14 cellular contexts compared by ENCODE assay signal in the genomic region with DNA sequence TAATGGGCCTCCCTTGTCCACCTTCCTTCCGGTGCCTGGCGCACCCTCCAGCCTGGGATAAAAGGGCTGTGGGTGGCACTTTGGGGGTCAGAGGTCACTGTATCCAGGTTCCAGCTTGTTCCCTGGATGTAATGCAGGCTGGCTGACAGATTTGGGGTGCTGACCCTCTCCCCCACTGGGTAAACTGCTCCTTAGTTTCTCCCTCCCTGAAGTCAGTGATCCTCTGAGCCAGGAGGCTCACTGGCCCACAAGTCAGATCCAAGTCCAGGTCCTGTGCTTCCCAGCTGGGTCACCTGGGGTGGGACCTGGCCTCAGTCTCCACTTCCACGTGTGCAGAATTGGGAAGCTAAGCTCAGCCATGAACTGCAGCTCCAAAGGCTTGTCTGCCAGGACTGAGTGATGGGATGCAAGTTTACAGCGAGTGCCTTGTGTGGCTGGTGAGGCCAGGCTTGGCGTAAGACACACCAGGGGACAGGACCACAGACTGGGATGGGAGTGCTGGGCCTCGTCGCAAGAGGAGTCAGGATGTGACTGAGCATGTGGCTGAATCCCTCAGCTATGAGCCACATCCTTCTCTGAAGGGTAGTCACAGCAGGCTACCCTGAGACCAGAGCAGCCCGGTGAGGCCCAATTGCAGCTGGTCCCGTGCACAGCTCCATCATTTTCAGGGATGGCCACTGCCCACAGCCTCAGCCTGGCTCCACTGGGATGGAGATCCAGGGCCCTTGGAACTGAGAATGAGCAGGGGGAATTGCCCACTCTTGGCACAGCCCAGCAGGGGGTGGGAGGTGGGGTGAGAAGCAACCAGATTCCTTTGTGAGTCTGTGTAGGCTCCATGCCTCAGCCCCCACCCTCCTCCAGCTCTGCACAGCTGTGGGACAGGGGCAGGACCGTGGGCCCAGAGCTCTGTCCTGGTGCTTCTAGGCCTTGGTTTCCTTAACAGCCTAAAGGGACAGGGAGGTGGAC. TPM values are rescaled to one million over a fixed set of nuclear protein-coding genes. Genes with fewer than 3 reads are reported as not detected.
A peak's percentile ranks its signal among the peaks of the same experiment; 100 is the strongest.
DNase-seq lines count a peak whose midpoint lies in the region; ATAC-seq, FAIRE-seq and TF ChIP-seq lines count a peak whose summit lies in the region.
"Had no signal": no experiment of that assay in that cellular context is flagged by ENCODE, and none has a peak within 500 bp of the region (broad histone marks: within the 10 kb centered on the region; RNA-seq: fewer than 3 reads in every experiment).

No MANE protein-coding gene starts in this region.

- H3K36me3 ChIP-seq in Loucy (ENCODE audit: insufficient read depth, low read length) (peaks cover 41% of the 10 kb centered on the region), K562 (ENCODE audit: control insufficient read depth, insufficient read depth, low read length) (peaks cover 40% of the 10 kb centered on the region; the same call in 2 of the 3 replicates)

- no peaks in the 10 kb centered on the region for H3K36me3 Mint-ChIP-seq in activated naive CD4-positive, alpha-beta T cell treated with anti-CD3 and anti-CD28 coated beads, Interleukin-2, amount 50 U/mL, for 72 hours
- peaks cover 13% of the 10 kb centered on the region for H3K36me3 Mint-ChIP-seq in activated naive CD4-positive, alpha-beta T cell treated with anti-CD3 and anti-CD28 coated beads for 36 hours (ENCODE audit: low read depth)
- H3K36me3 Mint-ChIP-seq in stimulated activated naive B cell treated with anti-CD40 and anti-IgM and Interleukin-4, amounts not matched to agents 10 μg/mL and 1 μg/mL and 100 μg/mL, for 72 hours: peaks cover 46 to 76% of the 10 kb centered on the region in 2 donors
- H3K36me3 Mint-ChIP-seq: activated naive CD8-positive, alpha-beta T cell had no signal

- FAIRE-seq in K562 (lab: Jason Lieb, UNC): no peak

- H3K9me2 ChIP-seq in Loucy (replicated peaks; ENCODE audit: low read depth, low read length): no peaks in the 10 kb centered on the region

- no peak overlapping the region for H3K4me3 Mint-ChIP-seq in activated naive CD4-positive, alpha-beta T cell treated with anti-CD3 and anti-CD28 coated beads for 36 hours
- peak overlapping the region; percentile 1 to 16 for H3K4me3 Mint-ChIP-seq in stimulated activated naive B cell treated with anti-CD40 and anti-IgM and Interleukin-4, amounts not matched to agents 10 μg/mL and 1 μg/mL and 100 μg/mL, for 72 hours
- H3K4me3 Mint-ChIP-seq: activated naive CD8-positive, alpha-beta T cell; dendritic cell treated with granulocyte-macrophage colony-stimulating factor and Interleukin-4, amounts not matched to agents 40 ng/mL and 50 ng/mL, for 4 days had no signal

- TF ChIP-seq RAD21 in K562 (CRISPR knock-in tag; conservative IDR thresholded peaks at IDR 0.05 in 1 of 2, IDR thresholded peaks at IDR 0.05 in 1 of 2): no peak

- H3K27me3 Mint-ChIP-seq in activated naive CD4-positive, alpha-beta T cell treated with anti-CD3 and anti-CD28 coated beads for 36 hours (ENCODE audit: low read depth): peaks cover 21% of the 10 kb centered on the region
- H3K27me3 Mint-ChIP-seq in stimulated activated naive B cell treated with anti-CD40 and anti-IgM and Interleukin-4, amounts not matched to agents 10 μg/mL and 1 μg/mL and 100 μg/mL, for 72 hours: peaks cover 6 to 10% of the 10 kb centered on the region in 2 donors
- H3K27me3 Mint-ChIP-seq: activated naive CD8-positive, alpha-beta T cell had no signal

- in situ Hi-C loops in K562 (cut with MboI): no loop called here

- peak overlapping the region; percentile 21 for H3K4me2 ChIP-seq in Loucy (ENCODE audit: low read depth, low read length, poor library complexity, severe bottlenecking)
- no peak overlapping the region for H3K4me2 ChIP-seq in K562 (ENCODE audit: insufficient read depth, low read length)

- H3K9ac ChIP-seq in Loucy (ENCODE audit: low read depth, low read length, poor library complexity, severe bottlenecking) (no peak overlapping the region), K562 (ENCODE audit: insufficient read depth in 1 of 2, low read depth in 2 of 2, low read length in 2 of 2) (peak overlapping the region in 1 of 2 experiments; percentile 40; a peak in 2 of 4 replicates)

- H3K27ac ChIP-seq in K562 (ENCODE audit: extremely low read depth, low read depth, low read length): no peak overlapping the region
- H3K27ac ChIP-seq: gastroesophageal sphincter, vagina had no signal

- H3K4me3 ChIP-seq in Loucy (ENCODE audit: low read length, poor library complexity, severe bottlenecking) (no peak overlapping the region), K562 (no peak overlapping the region)
- H3K4me3 ChIP-seq: gastroesophageal sphincter, vagina had no signal

- ATAC-seq in activated naive CD4-positive, alpha-beta T cell treated with anti-CD3 and anti-CD28 coated beads, Interleukin-2, amount 50 U/mL, for 72 hours: peak in 1 of 2 donors; percentile 53
- ATAC-seq in K562 (peak; percentile 31), HG03045 (IDR thresholded peaks at IDR 0.05; ENCODE audit: unreplicated experiment) (no peak)
- peak; percentile 8 to 12 for ATAC-seq in stimulated activated naive B cell treated with anti-CD40 and anti-IgM and Interleukin-4, amounts not matched to agents 10 μg/mL and 1 μg/mL and 100 μg/mL, for 72 hours (replicated peaks)
- ATAC-seq: gastroesophageal sphincter, left cardiac atrium had no signal

- intact Hi-C loops in activated naive CD4-positive, alpha-beta T cell treated with anti-CD3 and anti-CD28 coated beads for 36 hours (cut with micrococcal nuclease): no loop called here
- intact Hi-C loops in K562 (cut with micrococcal nuclease): no loop called here

- CTCF ChIA-PET in activated naive CD4-positive, alpha-beta T cell treated with anti-CD3 and anti-CD28 coated beads for 36 hours (lab: Charles Lee): interaction anchor here (0.6 to 1.1 kb wide), 2 partner anchors 51 to 86 kb away, joined by 3 read pairs; no protein-coding TSS in a partner anchor
- CTCF ChIA-PET in K562 (lab: Yijun Ruan, JAX; ENCODE audit: low intra/inter-chr PET ratio): no interaction called here

- no TSS peak for BruUV-seq in K562 (replicated peaks; lab: Mats Ljungman, UMichigan)

- H3K9me1 ChIP-seq in K562 (ENCODE audit: control insufficient read depth, insufficient read depth, low read length): no peaks in the 10 kb centered on the region

- H3K9me3 Mint-ChIP-seq in activated naive CD4-positive, alpha-beta T cell treated with anti-CD3 and anti-CD28 coated beads, Interleukin-2, amount 50 U/mL, for 72 hours: no peaks in the 10 kb centered on the region
- H3K9me3 Mint-ChIP-seq in activated naive CD4-positive, alpha-beta T cell treated with anti-CD3 and anti-CD28 coated beads for 36 hours: no peaks in the 10 kb centered on the region
- H3K9me3 Mint-ChIP-seq in stimulated activated naive B cell treated with anti-CD40 and anti-IgM and Interleukin-4, amounts not matched to agents 10 μg/mL and 1 μg/mL and 100 μg/mL, for 72 hours: no peaks in the 10 kb centered on the region
- H3K9me3 Mint-ChIP-seq: dendritic cell treated with granulocyte-macrophage colony-stimulating factor and Interleukin-4, amounts not matched to agents 40 ng/mL and 50 ng/mL, for 4 days had no signal

- H2AFZ ChIP-seq in Loucy (ENCODE audit: low read length): no peak overlapping the region
- no peak overlapping the region for H2AFZ ChIP-seq in K562 (ENCODE audit: low read depth, low read length)

- peak overlapping the region; percentile 18 to 33 for H3K27ac Mint-ChIP-seq in activated naive CD4-positive, alpha-beta T cell treated with anti-CD3 and anti-CD28 coated beads, Interleukin-2, amount 50 U/mL, for 72 hours
- H3K27ac Mint-ChIP-seq in activated naive CD4-positive, alpha-beta T cell treated with anti-CD3 and anti-CD28 coated beads for 36 hours: no peak overlapping the region
- H3K27ac Mint-ChIP-seq in stimulated activated naive B cell treated with anti-CD40 and anti-IgM and Interleukin-4, amounts not matched to agents 10 μg/mL and 1 μg/mL and 100 μg/mL, for 72 hours: peak overlapping the region; percentile 85
- H3K27ac Mint-ChIP-seq: activated naive CD8-positive, alpha-beta T cell; dendritic cell treated with granulocyte-macrophage colony-stimulating factor and Interleukin-4, amounts not matched to agents 40 ng/mL and 50 ng/mL, for 4 days had no signal

- no peaks in the 10 kb centered on the region for H3K9me3 ChIP-seq in Loucy (ENCODE audit: insufficient read depth, low read depth, low read length)
- no peaks in the 10 kb centered on the region for H3K9me3 ChIP-seq in K562 (replicated peaks; ENCODE audit: control insufficient read depth, insufficient read depth, low read depth, low read length)
- H3K9me3 ChIP-seq: gastroesophageal sphincter, vagina had no signal

- H3K79me2 ChIP-seq in Loucy (ENCODE audit: insufficient read depth, low read length) (no peaks in the 10 kb centered on the region), K562 (ENCODE audit: control insufficient read depth, insufficient read depth, low read length) (no peaks in the 10 kb centered on the region)

- H3F3A ChIP-seq in Loucy (ENCODE audit: low read depth): no peaks in the 10 kb centered on the region

- POLR2A ChIA-PET in K562 (lab: Yijun Ruan, JAX): interaction anchor here (0.5 to 1.5 kb wide), 6 partner anchors 13 to 315 kb away, joined by 3 to 5 read pairs (median 3); no protein-coding TSS in a partner anchor

- DNase-seq in activated naive CD4-positive, alpha-beta T cell treated with anti-CD3 and anti-CD28 coated beads, Interleukin-2, amount 50 U/mL, for 72 hours (ENCODE audit: low spot score in 2 of 2): no peak
- no peak for DNase-seq in activated naive CD4-positive, alpha-beta T cell treated with anti-CD3 and anti-CD28 coated beads for 36 hours
- DNase-seq in K562 (ENCODE audit: extremely low read depth in 1 of 4, low spot score in 3 of 4) (no peak), SKM-1 (lab: John Stamatoyannopoulos, UW; ENCODE audit: unreplicated experiment) (no peak), amniotic stem cell (lab: John Stamatoyannopoulos, UW) (no peak)
- DNase-seq in stimulated activated naive B cell treated with anti-CD40 and anti-IgM and Interleukin-4, amounts not matched to agents 10 μg/mL and 1 μg/mL and 100 μg/mL, for 72 hours: no peak
- DNase-seq: left cardiac atrium, SHP77 had no signal

- H3K4me1 ChIP-seq in Loucy (ENCODE audit: insufficient read depth, low read length, poor library complexity, severe bottlenecking) (peaks cover 19% of the 10 kb centered on the region), K562 (replicated peaks in 1 of 2; ENCODE audit: control insufficient read depth in 2 of 2, insufficient read depth in 2 of 2, low read length in 2 of 2) (peaks cover 0 to 14% of the 10 kb centered on the region in 2 experiments; a peak in 2 of 5 replicates)

- no peaks in the 10 kb centered on the region for H3K27me3 ChIP-seq in Loucy (ENCODE audit: insufficient read depth, low read length, poor library complexity, severe bottlenecking)
- H3K27me3 ChIP-seq in K562 (ENCODE audit: control insufficient read depth in 2 of 2, insufficient read depth in 2 of 2, low read length in 2 of 2): no peaks in the 10 kb centered on the region

- 66% methylated on average over 6 of the region's 10 CpGs for WGBS in K562 (ENCODE audit: insufficient coverage, low coverage, missing lambda C conversion rate)

- TF ChIP-seq POLR2A in K562 (conservative IDR thresholded peaks at IDR 0.05): peak; percentile 54

- H4K20me1 ChIP-seq in Loucy (ENCODE audit: insufficient read depth, low read length, poor library complexity, severe bottlenecking) (no peaks in the 10 kb centered on the region), K562 (replicated peaks; ENCODE audit: control insufficient read depth, insufficient read depth, low read length) (peaks cover 10% of the 10 kb centered on the region; the same call in 1 of the 2 replicates)

- H3K4me1 Mint-ChIP-seq in activated naive CD4-positive, alpha-beta T cell treated with anti-CD3 and anti-CD28 coated beads for 36 hours (ENCODE audit: low read depth): peaks cover 16% of the 10 kb centered on the region
- peaks cover 47 to 63% of the 10 kb centered on the region in 2 donors for H3K4me1 Mint-ChIP-seq in stimulated activated naive B cell treated with anti-CD40 and anti-IgM and Interleukin-4, amounts not matched to agents 10 μg/mL and 1 μg/mL and 100 μg/mL, for 72 hours

- no peak for TF ChIP-seq CTCF in Loucy (conservative IDR thresholded peaks at IDR 0.05; ENCODE audit: low read length)
- TF ChIP-seq CTCF in K562 (IDR thresholded peaks at IDR 0.05 in 2 of 3, conservative IDR thresholded peaks at IDR 0.05 in 1 of 3; ENCODE audit: insufficient read depth in 2 of 3, low read depth in 1 of 3, low read length in 3 of 3): no peak

- no peak for TF ChIP-seq EP300 in K562 (IDR thresholded peaks at IDR 0.05; ENCODE audit: low read length)

RNA-seq across cellular contexts. Expression of a gene that starts 7.2 kb away (rescaled TPM):
- total RNA-seq in activated naive CD4-positive, alpha-beta T cell treated with anti-CD3 and anti-CD28 coated beads, Interleukin-2, amount 50 U/mL, for 72 hours: 1 to 10 TPM; 1.1 to 4.2 TPM
- 1 to 10 TPM; 1.7 to 1.8 TPM for total RNA-seq in activated naive CD4-positive, alpha-beta T cell treated with anti-CD3 and anti-CD28 coated beads for 36 hours
- 0.70 and 1.5 TPM in 2 replicates for total RNA-seq in K562 (2011; cell fraction: chromatin; rRNA removed; ENCODE audit: low replicate concordance)
- total RNA-seq in K562 (2011; cell fraction: nucleolus; rRNA removed): 2.4 and 5.5 TPM in 2 replicates
- total RNA-seq in K562 (2011; cell fraction: nucleoplasm; rRNA removed): 1.5 and 2.1 TPM in 2 replicates
- total RNA-seq in K562 (2014; rRNA removed): 1.1 and 1.4 TPM in 2 replicates
- not detected in 2 replicates for total RNA-seq in K562 (2014; rRNA removed; fragmentation: Illumina TruSeq; extraction: Trizol)
- total RNA-seq in K562 (2015; rRNA removed; fragmentation: Illumina TruSeq; extraction: Trizol): not detected in 2 replicates
- total RNA-seq in K562 (2021): 2.2 TPM in 2 replicates
- polyA plus RNA-seq in K562 (2011; rRNA removed): 0.08 and 0.15 TPM in 2 replicates
- polyA plus RNA-seq in K562 (2011; cell fraction: cytosol; rRNA removed): 0.09 and 1.8 TPM in 2 replicates
- polyA plus RNA-seq in K562 (2011; cell fraction: nucleus; rRNA removed): 2.7 and 8.7 TPM in 2 replicates
- polyA plus RNA-seq in K562 (2012): 0.19 and 0.40 TPM in 2 replicates
- not detected in 2 replicates for polyA plus RNA-seq in K562 (2014; fragmentation: Illumina TruSeq; extraction: Trizol)
- under 1 TPM in 1 of 2 experiments, not detected in 1; 0.07 TPM for polyA plus RNA-seq in K562 (2014; fragmentation: Nextera tagmentation; extraction: Ambion mirVana)
- polyA plus RNA-seq in K562 (2014; rRNA removed): 0.50 and 3.3 TPM in 2 replicates
- polyA minus RNA-seq in K562 (2011; rRNA and poly(A)+ RNA removed): not detected in 2 replicates
- polyA minus RNA-seq in K562 (2011; cell fraction: cytosol; rRNA and poly(A)+ RNA removed): not detected in 2 replicates
- 0.94 TPM in 1 of 2 replicates, not detected in the other for polyA minus RNA-seq in K562 (2011; cell fraction: nucleus; rRNA and poly(A)+ RNA removed)
- total RNA-seq: gastroesophageal sphincter, vagina had no signal

RNA-seq across cellular contexts. Expression of a gene that starts 18.9 kb away (rescaled TPM):
- 1 to 10 TPM; 4.4 to 8.4 TPM for total RNA-seq in activated naive CD4-positive, alpha-beta T cell treated with anti-CD3 and anti-CD28 coated beads, Interleukin-2, amount 50 U/mL, for 72 hours
- 1 to 10 TPM; 3.2 to 3.8 TPM for total RNA-seq in activated naive CD4-positive, alpha-beta T cell treated with anti-CD3 and anti-CD28 coated beads for 36 hours
- total RNA-seq in K562 (2011; cell fraction: chromatin; rRNA removed; ENCODE audit: low replicate concordance): 5.1 and 11.0 TPM in 2 replicates
- total RNA-seq in K562 (2011; cell fraction: nucleolus; rRNA removed): 5.2 and 5.8 TPM in 2 replicates
- 6.7 and 7.9 TPM in 2 replicates for total RNA-seq in K562 (2011; cell fraction: nucleoplasm; rRNA removed)
- total RNA-seq in K562 (2014; rRNA removed) (0.50 and 0.69 TPM in 2 replicates), K562 (2014; rRNA removed; fragmentation: Illumina TruSeq; extraction: Trizol) (0.44 and 0.48 TPM in 2 replicates), K562 (2015; rRNA removed; fragmentation: Illumina TruSeq; extraction: Trizol) (0.30 and 0.47 TPM in 2 replicates), K562 (2021) (1.5 and 1.9 TPM in 2 replicates)
- polyA plus RNA-seq in K562 (2011; rRNA removed) (0.53 and 1.3 TPM in 2 replicates), K562 (2014; fragmentation: Illumina TruSeq; extraction: Trizol) (0.59 and 0.66 TPM in 2 replicates), K562 (2014; fragmentation: Nextera tagmentation; extraction: Ambion mirVana) (under 1 TPM; 0.08 to 0.13 TPM), K562 (2014; rRNA removed) (1.1 and 1.3 TPM in 2 replicates)
- 0.79 and 0.86 TPM in 2 replicates for polyA plus RNA-seq in K562 (2011; cell fraction: cytosol; rRNA removed)
- polyA plus RNA-seq in K562 (2011; cell fraction: nucleus; rRNA removed): 4.2 and 4.7 TPM in 2 replicates
- polyA plus RNA-seq in K562 (2012): 0.68 and 1.4 TPM in 2 replicates
- 0.53 and 0.60 TPM in 2 replicates for polyA minus RNA-seq in K562 (2011; rRNA and poly(A)+ RNA removed)
- polyA minus RNA-seq in K562 (2011; cell fraction: cytosol; rRNA and poly(A)+ RNA removed): 0.57 and 0.91 TPM in 2 replicates
- polyA minus RNA-seq in K562 (2011; cell fraction: nucleus; rRNA and poly(A)+ RNA removed): 0.40 and 1.00 TPM in 2 replicates
- total RNA-seq: vagina had no signal

RNA-seq across cellular contexts. Expression of a gene that starts 39.2 kb away (rescaled TPM):
- 100 to 1,000 TPM in 1 of 2 donors, 10 to 100 TPM in 1; 72.8 to 108 TPM for total RNA-seq in activated naive CD4-positive, alpha-beta T cell treated with anti-CD3 and anti-CD28 coated beads, Interleukin-2, amount 50 U/mL, for 72 hours
- total RNA-seq in activated naive CD4-positive, alpha-beta T cell treated with anti-CD3 and anti-CD28 coated beads for 36 hours: 100 to 1,000 TPM in 1 of 2 experiments, 10 to 100 TPM in 1; 95.4 to 110 TPM
- total RNA-seq in K562 (2011; cell fraction: chromatin; rRNA removed; ENCODE audit: low replicate concordance): 59.7 and 128 TPM in 2 replicates
- total RNA-seq in K562 (2011; cell fraction: nucleolus; rRNA removed): 89.4 and 117 TPM in 2 replicates
- total RNA-seq in K562 (2011; cell fraction: nucleoplasm; rRNA removed): 68.9 and 92.5 TPM in 2 replicates
- total RNA-seq in K562 (2014; rRNA removed): 67.7 and 77.1 TPM in 2 replicates
- total RNA-seq in K562 (2014; rRNA removed; fragmentation: Illumina TruSeq; extraction: Trizol): 9.9 and 11.3 TPM in 2 replicates
- total RNA-seq in K562 (2015; rRNA removed; fragmentation: Illumina TruSeq; extraction: Trizol): 32.3 and 33.8 TPM in 2 replicates
- total RNA-seq in K562 (2021): 36.2 and 37.4 TPM in 2 replicates
- 18.8 and 25.3 TPM in 2 replicates for polyA plus RNA-seq in K562 (2011; rRNA removed)
- polyA plus RNA-seq in K562 (2011; cell fraction: cytosol; rRNA removed): 25.2 and 56.0 TPM in 2 replicates
- polyA plus RNA-seq in K562 (2011; cell fraction: nucleus; rRNA removed): 59.7 and 86.8 TPM in 2 replicates
- polyA plus RNA-seq in K562 (2012): 43.0 and 48.0 TPM in 2 replicates
- 23.6 and 41.3 TPM in 2 replicates for polyA plus RNA-seq in K562 (2014; fragmentation: Illumina TruSeq; extraction: Trizol)
- 10 to 100 TPM; 19.3 to 36.7 TPM for polyA plus RNA-seq in K562 (2014; fragmentation: Nextera tagmentation; extraction: Ambion mirVana)
- polyA plus RNA-seq in K562 (2014; rRNA removed): 49.6 and 53.0 TPM in 2 replicates
- 16.4 and 23.1 TPM in 2 replicates for polyA minus RNA-seq in K562 (2011; rRNA and poly(A)+ RNA removed)
- 13.0 and 23.0 TPM in 2 replicates for polyA minus RNA-seq in K562 (2011; cell fraction: cytosol; rRNA and poly(A)+ RNA removed)
- 37.2 and 46.0 TPM in 2 replicates for polyA minus RNA-seq in K562 (2011; cell fraction: nucleus; rRNA and poly(A)+ RNA removed)
- total RNA-seq: vagina had no signal
